In genomic region chr2:105449083-105449482, GRCh38 we compare ENCODE assay signal across 15 cellular contexts. TPM values are rescaled to one million over a fixed set of nuclear protein-coding genes. Genes with fewer than 3 reads are reported as not detected.
DNase-seq lines count a peak whose midpoint lies in the region; ATAC-seq and TF ChIP-seq lines count a peak whose summit lies in the region.
"Had no signal": no experiment of that assay in that cellular context is flagged by ENCODE, and none has a peak within 500 bp of the region (broad histone marks: within the 10 kb centered on the region; RNA-seq: fewer than 3 reads in every experiment).

No MANE protein-coding gene starts in this region.

- DNase-seq in NCI-H2171 treated with DMSO at 0.1 percent for 48 hours (lab: John Stamatoyannopoulos, UW) (peak; percentile 37), NCI-H2171 (lab: John Stamatoyannopoulos, UW) (no peak), NCI-H510A treated with DMSO at 0.1 percent for 48 hours (lab: John Stamatoyannopoulos, UW) (peak; percentile 98), colonic mucosa (peak; percentile 84), stomach (peak; percentile 53), T-cell (no peak)
- DNase-seq: GM23248, immature natural killer cell, midbrain, NCI-H1930, spleen had no signal

- no peak for ATAC-seq in T-cell (replicated peaks in 1 of 4)
- no peak for ATAC-seq in HG03469 (IDR thresholded peaks at IDR 0.05; ENCODE audit: unreplicated experiment)
- ATAC-seq in HG03097 (IDR thresholded peaks at IDR 0.05; ENCODE audit: low FRiP score, unreplicated experiment) = no peak

- intact Hi-C loops in colonic mucosa (cut with DNase I) = no loop called here
- intact Hi-C loops in stomach (cut with DNase I; ENCODE audit: low total_unique reads) = no loop called here

- CTCF ChIA-PET in T-cell (lab: Charles Lee) = interaction anchor here (0.5 to 0.6 kb wide), 3 partner anchors 87 to 529 kb away, joined by 3 to 7 read pairs (median 3); no protein-coding TSS in a partner anchor

- TF ChIP-seq CTCF in colonic mucosa (IDR thresholded peaks at IDR 0.05) (no peak), stomach (IDR thresholded peaks at IDR 0.05) (no peak)

- POLR2A ChIA-PET in T-cell (lab: Charles Lee) = no interaction called here

- WGBS in stomach, 5 donors = 34 to 65% (median 39%) methylated on average over 4 of the region's 4 CpGs

- H3K9ac ChIP-seq in colonic mucosa (ENCODE audit: low read depth in 2 of 2, low read length in 2 of 2) = peak overlapping the region in 1 of 2 donors; percentile 7
- H3K9ac ChIP-seq: GM23248 had no signal

- no peaks in the 10 kb centered on the region for H3K4me1 Mint-ChIP-seq in T-cell
- H3K4me1 Mint-ChIP-seq: IgD-negative memory B cell, immature natural killer cell had no signal

- H3K4me3 Mint-ChIP-seq in T-cell = no peak overlapping the region
- H3K4me3 Mint-ChIP-seq: IgD-negative memory B cell; immature natural killer cell; T-helper 2 cell treated with Interferon-gamma antibody and Interleukin-4, amounts not matched to agents 5 μg/mL and 100 μg/mL, for 36 hours had no signal

- TF ChIP-seq EP300 in stomach (IDR thresholded peaks at IDR 0.05) = no peak

- no peak overlapping the region for H3K27ac Mint-ChIP-seq in T-cell
- H3K27ac Mint-ChIP-seq: IgD-negative memory B cell; immature natural killer cell; T-helper 2 cell treated with Interferon-gamma antibody and Interleukin-4, amounts not matched to agents 5 μg/mL and 100 μg/mL, for 36 hours had no signal

- no peaks in the 10 kb centered on the region for H3K27me3 ChIP-seq in colonic mucosa
- H3K27me3 ChIP-seq in stomach = peaks cover 0 to 5% (median 0%) of the 10 kb centered on the region in 3 donors

- H3K36me3 Mint-ChIP-seq in T-cell = no peaks in the 10 kb centered on the region
- H3K36me3 Mint-ChIP-seq: immature natural killer cell had no signal

- no peaks in the 10 kb centered on the region for H3K36me3 ChIP-seq in colonic mucosa
- H3K36me3 ChIP-seq in stomach = no peaks in the 10 kb centered on the region
- H3K36me3 ChIP-seq: spleen had no signal

- no peaks in the 10 kb centered on the region for H3K9me3 ChIP-seq in colonic mucosa
- no peaks in the 10 kb centered on the region for H3K9me3 ChIP-seq in stomach
- H3K9me3 ChIP-seq: spleen had no signal

- H3K4me1 ChIP-seq in colonic mucosa = no peaks in the 10 kb centered on the region
- H3K4me1 ChIP-seq in stomach = peaks cover 0 to under 1% (median under 1%) of the 10 kb centered on the region in 4 donors
- H3K4me1 ChIP-seq: spleen had no signal

- peaks cover 9 to 15% of the 10 kb centered on the region in 2 donors for H3K27me3 Mint-ChIP-seq in T-cell

- no peaks in the 10 kb centered on the region for H3K9me3 Mint-ChIP-seq in T-cell
- H3K9me3 Mint-ChIP-seq: IgD-negative memory B cell; immature natural killer cell; T-helper 2 cell treated with Interferon-gamma antibody and Interleukin-4, amounts not matched to agents 5 μg/mL and 100 μg/mL, for 36 hours had no signal

- H3K4me3 ChIP-seq in colonic mucosa = no peak overlapping the region
- H3K4me3 ChIP-seq in stomach = no peak overlapping the region
- H3K4me3 ChIP-seq: GM23248, spleen had no signal

- H3K27ac ChIP-seq in colonic mucosa (peak overlapping the region; percentile 87), stomach (peak overlapping the region in 3 of 5 donors; percentile 41 to 66 (median 43))
- H3K27ac ChIP-seq: GM23248, spleen had no signal

- TF ChIP-seq POLR2A in stomach (IDR thresholded peaks at IDR 0.05) = no peak

RNA-seq across cellular contexts. Expression of gene FHL2, which starts 50.2 kb away (rescaled TPM):
- 100 to 1,000 TPM; 103 to 212 TPM for total RNA-seq in colonic mucosa
- total RNA-seq in stomach = 100 to 1,000 TPM in 1 of 5 donors, 10 to 100 TPM in 4; 42.3 to 118 (median 57.1) TPM
- polyA plus RNA-seq in stomach = 100 to 1,000 TPM in 1 of 3 donors, 10 to 100 TPM in 2; 45.7 to 240 (median 84.2) TPM
- 1 to 10 TPM in 4 of 5 donors, under 1 TPM in 1; 0.56 to 1.2 (median 1.1) TPM for total RNA-seq in T-cell

Comparison
In these comparisons a context has a peak if more than half of its experiments do, and no peak if none do; other contexts are left out.
1. DNase-seq: peak in NCI-H2171 treated with DMSO at 0.1 percent for 48 hours (single experiment), NCI-H510A treated with DMSO at 0.1 percent for 48 hours (single experiment), colonic mucosa (single experiment) and stomach (single experiment); none in NCI-H2171 (single experiment) and T-cell (0 of 34).
2. RNA of gene FHL2, which starts 50.2 kb away (total RNA-seq): 103 to 212 TPM in colonic mucosa and 42.3 to 118 TPM in stomach; 0.56 to 1.2 TPM in T-cell; every median in the first group is over 10 times any median in the second.